Comparison of ENCODE assay signal across 8 cellular contexts in genomic region chr1:58922302-58923089, GRCh38.
DNase-seq lines count a peak whose midpoint lies in the region; ATAC-seq lines count a peak whose summit lies in the region.

No MANE protein-coding gene starts in this region.

- no peaks in the 10 kb centered on the region; the same call in 1 of the 2 replicates for H3K27me3 ChIP-seq in H7 (ENCODE audit: control insufficient read depth, insufficient read depth, low read length)

- DNase-seq in NCI-H2171 treated with DMSO at 0.1 percent for 48 hours (lab: John Stamatoyannopoulos, UW): peak; percentile 26
- no peak for DNase-seq in NCI-H2171 (lab: John Stamatoyannopoulos, UW)
- peak; percentile 73 for DNase-seq in activated CD8-positive, alpha-beta memory T cell treated with anti-CD3 and anti-CD28 coated beads for 24 hours
- peak; percentile 55 for DNase-seq in left cardiac atrium
- peak; percentile 9 for DNase-seq in stimulated activated CD8-positive, alpha-beta memory T cell treated with anti-CD3 and anti-CD28 coated beads, Interleukin-12 subunit alpha, Interleukin-12 subunit beta, amount 100 ng/mL, for 24 hours (ENCODE audit: extremely low read depth)
- no peak for DNase-seq in H7
- DNase-seq in KG1 (lab: John Stamatoyannopoulos, UW): no peak

- ATAC-seq in HG03066 (IDR thresholded peaks at IDR 0.05; ENCODE audit: low read depth, unreplicated experiment) (peak; percentile 85), left cardiac atrium (peak; percentile 63 to 91)

- no peak overlapping the region for H3K4me3 ChIP-seq in H7 (ENCODE audit: insufficient read depth, low read depth, low read length)

- H3K36me3 ChIP-seq in H7 (replicated peaks; ENCODE audit: control insufficient read depth, insufficient read depth, low read length): no peaks in the 10 kb centered on the region

- intact Hi-C loops in left cardiac atrium (cut with DNase I): no loop called here

Comparison
In these comparisons a context has a peak if more than half of its experiments do, and no peak if none do; other contexts are left out.
1. DNase-seq: peak in NCI-H2171 treated with DMSO at 0.1 percent for 48 hours (single experiment), activated CD8-positive, alpha-beta memory T cell treated with anti-CD3 and anti-CD28 coated beads for 24 hours (single experiment), left cardiac atrium (single experiment) and stimulated activated CD8-positive, alpha-beta memory T cell treated with anti-CD3 and anti-CD28 coated beads, Interleukin-12 subunit alpha, Interleukin-12 subunit beta, amount 100 ng/mL, for 24 hours (single experiment); none in NCI-H2171 (single experiment), H7 (single experiment) and KG1 (single experiment).